ENCODE assay signal across 1 cellular context in the genomic region with DNA sequence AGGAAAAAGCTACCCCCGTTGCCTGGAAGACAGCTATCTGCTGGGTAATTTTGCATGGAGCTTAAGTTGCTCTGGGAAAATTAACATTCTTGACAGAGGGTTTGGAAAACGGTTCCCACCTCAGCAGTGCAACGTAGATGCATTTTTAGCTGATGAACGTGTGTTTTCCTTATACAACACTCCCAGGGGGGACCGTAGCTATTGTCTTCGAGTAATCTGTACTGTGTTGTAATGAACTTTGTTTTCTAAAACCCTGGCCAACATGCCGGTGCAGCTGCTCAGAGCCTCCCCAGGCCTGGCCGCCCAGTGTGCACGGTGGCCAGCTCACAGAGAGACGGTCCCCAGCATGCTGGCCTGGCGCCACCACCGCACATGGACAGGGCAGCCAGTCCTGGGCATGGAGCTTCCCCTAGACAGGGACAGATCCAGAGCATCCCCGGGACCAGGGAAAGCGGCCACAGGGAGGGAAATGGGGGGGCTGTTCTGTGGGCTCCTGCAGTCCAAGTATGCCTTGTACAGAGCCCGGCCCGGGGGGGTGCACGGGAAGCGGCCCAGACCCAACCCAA.
TF ChIP-seq lines count a peak whose summit lies in the region.

No MANE protein-coding gene starts in this region.

TF ChIP-seq in WTC11, 78 proteins besides CTCF, POLR2A, EP300 and RAD21 (continued from another document):
- TF ChIP-seq, protein P1, sequence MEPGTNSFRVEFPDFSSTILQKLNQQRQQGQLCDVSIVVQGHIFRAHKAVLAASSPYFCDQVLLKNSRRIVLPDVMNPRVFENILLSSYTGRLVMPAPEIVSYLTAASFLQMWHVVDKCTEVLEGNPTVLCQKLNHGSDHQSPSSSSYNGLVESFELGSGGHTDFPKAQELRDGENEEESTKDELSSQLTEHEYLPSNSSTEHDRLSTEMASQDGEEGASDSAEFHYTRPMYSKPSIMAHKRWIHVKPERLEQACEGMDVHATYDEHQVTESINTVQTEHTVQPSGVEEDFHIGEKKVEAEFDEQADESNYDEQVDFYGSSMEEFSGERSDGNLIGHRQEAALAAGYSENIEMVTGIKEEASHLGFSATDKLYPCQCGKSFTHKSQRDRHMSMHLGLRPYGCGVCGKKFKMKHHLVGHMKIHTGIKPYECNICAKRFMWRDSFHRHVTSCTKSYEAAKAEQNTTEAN (CRISPR knock-in tag; IDR thresholded peaks at IDR 0.05) = no peak
- TF ChIP-seq NR2C2 (CRISPR knock-in tag; IDR thresholded peaks at IDR 0.05) = no peak
- TF ChIP-seq ZNF423 (CRISPR knock-in tag; IDR thresholded peaks at IDR 0.05) = no peak
- TF ChIP-seq JUN (CRISPR knock-in tag; IDR thresholded peaks at IDR 0.05) = no peak
- TF ChIP-seq CBFB (CRISPR knock-in tag; IDR thresholded peaks at IDR 0.05; ENCODE audit: low read depth) = no peak
- TF ChIP-seq GRHL2 (CRISPR knock-in tag; IDR thresholded peaks at IDR 0.05; ENCODE audit: insufficient replicate concordance, severe bottlenecking) = no peak
- TF ChIP-seq TEAD1 (CRISPR knock-in tag; IDR thresholded peaks at IDR 0.05) = no peak
- no peak for TF ChIP-seq NFYB (CRISPR knock-in tag; conservative IDR thresholded peaks at IDR 0.05; ENCODE audit: low read depth)
- TF ChIP-seq, protein P2, sequence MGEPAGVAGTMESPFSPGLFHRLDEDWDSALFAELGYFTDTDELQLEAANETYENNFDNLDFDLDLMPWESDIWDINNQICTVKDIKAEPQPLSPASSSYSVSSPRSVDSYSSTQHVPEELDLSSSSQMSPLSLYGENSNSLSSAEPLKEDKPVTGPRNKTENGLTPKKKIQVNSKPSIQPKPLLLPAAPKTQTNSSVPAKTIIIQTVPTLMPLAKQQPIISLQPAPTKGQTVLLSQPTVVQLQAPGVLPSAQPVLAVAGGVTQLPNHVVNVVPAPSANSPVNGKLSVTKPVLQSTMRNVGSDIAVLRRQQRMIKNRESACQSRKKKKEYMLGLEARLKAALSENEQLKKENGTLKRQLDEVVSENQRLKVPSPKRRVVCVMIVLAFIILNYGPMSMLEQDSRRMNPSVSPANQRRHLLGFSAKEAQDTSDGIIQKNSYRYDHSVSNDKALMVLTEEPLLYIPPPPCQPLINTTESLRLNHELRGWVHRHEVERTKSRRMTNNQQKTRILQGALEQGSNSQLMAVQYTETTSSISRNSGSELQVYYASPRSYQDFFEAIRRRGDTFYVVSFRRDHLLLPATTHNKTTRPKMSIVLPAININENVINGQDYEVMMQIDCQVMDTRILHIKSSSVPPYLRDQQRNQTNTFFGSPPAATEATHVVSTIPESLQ (CRISPR knock-in tag; IDR thresholded peaks at IDR 0.05) = no peak
- TF ChIP-seq JAZF1 (CRISPR knock-in tag; IDR thresholded peaks at IDR 0.05) = no peak
TF ChIP-seq in WTC11: peak in this region for 0.
